In genomic region chr20:40207618-40208017, GRCh38 we compare ENCODE assay signal across 24 cellular contexts.
"Had no signal": no experiment of that assay in that cellular context is flagged by ENCODE, and none has a peak within 500 bp of the region (broad histone marks: within the 10 kb centered on the region; RNA-seq: fewer than 3 reads in every experiment).

No MANE protein-coding gene starts in this region.

- DNase-seq: caudate nucleus; cerebellar nuclear complex; cortex of kidney; effector memory CD8-positive, alpha-beta T cell; erythroblast; esophagus squamous epithelium; foreskin keratinocyte; glutamatergic neuron; heart right ventricle; hypothalamus; natural killer cell; occipital lobe; pancreas; retina; spleen; stimulated activated CD4-positive, alpha-beta T cell treated with anti-CD3 and anti-CD28 coated beads, Interleukin-4, amount 100 ng/mL, for 4 hours; stimulated activated naive CD8-positive, alpha-beta T cell treated with anti-CD3 and anti-CD28 coated beads, Interleukin-15, Interleukin-2, amounts not matched to agents 100 U/mL and 50 U/mL, for 24 hours; substantia nigra; testis; tibial artery had no signal

- H3K4me3 ChIP-seq: esophagus squamous epithelium, heart right ventricle, lung, pancreas, skin epidermis, spleen, testis, tibial artery had no signal

- ATAC-seq: effector memory CD8-positive, alpha-beta T cell; foreskin keratinocyte; left lobe of liver; natural killer cell; pancreas; stimulated activated memory B cell treated with anti-CD40 and anti-IgM and Interleukin-4, amounts not matched to agents 10 μg/mL and 1 μg/mL and 100 μg/mL, for 72 hours; stimulated activated naive CD8-positive, alpha-beta T cell treated with anti-CD3 and anti-CD28 coated beads, Interleukin-15, Interleukin-2, amounts not matched to agents 100 U/mL and 50 U/mL, for 24 hours had no signal

- H3K27ac ChIP-seq: esophagus squamous epithelium, foreskin keratinocyte, heart right ventricle, pancreas, skin epidermis, spleen, testis, tibial artery had no signal

- H3K36me3 ChIP-seq: esophagus squamous epithelium, heart right ventricle, pancreas, spleen, tibial artery had no signal

- H3K27me3 ChIP-seq: esophagus squamous epithelium, foreskin keratinocyte, spleen, testis, tibial artery had no signal

- H3K4me1 ChIP-seq: foreskin keratinocyte, heart right ventricle, pancreas, spleen, testis had no signal

- H3K9me3 ChIP-seq: esophagus squamous epithelium, pancreas, testis, tibial artery had no signal
